In the genomic region with DNA sequence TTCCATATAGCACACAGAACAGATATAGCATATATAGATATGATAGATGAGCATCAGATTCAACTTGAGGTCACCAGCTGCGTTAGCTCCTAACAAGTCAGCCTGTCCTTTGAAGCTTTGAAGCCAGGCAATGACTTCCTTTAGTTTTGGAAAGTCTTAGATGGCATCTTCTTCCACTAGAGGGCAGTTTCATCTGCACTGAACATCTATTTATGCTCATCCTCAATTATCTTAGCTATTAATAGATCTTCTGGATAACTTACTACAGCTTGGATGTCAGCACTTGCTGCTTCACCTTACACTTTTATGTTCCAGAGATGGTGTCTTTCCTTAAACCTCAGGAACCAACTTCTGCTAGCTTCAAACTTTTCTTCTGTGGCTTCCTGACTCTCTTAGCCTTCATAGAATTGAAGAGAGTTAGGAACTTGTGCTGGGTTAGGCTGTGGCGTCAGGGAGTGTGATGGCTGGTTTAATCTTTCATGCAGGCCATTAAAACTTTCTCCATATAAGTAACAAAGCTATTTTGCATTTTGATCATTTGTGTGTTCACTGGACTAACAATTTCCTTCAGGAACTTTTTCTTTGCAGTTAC, we compare ENCODE assay signal across 8 cellular contexts.
A peak's percentile ranks its signal among the peaks of the same experiment; 100 is the strongest.
DNase-seq lines count a peak whose midpoint lies in the region; ATAC-seq lines count a peak whose summit lies in the region.

No MANE protein-coding gene starts in this region.

- no peak overlapping the region for H3K4me3 Mint-ChIP-seq in T-helper 2 cell treated with Interferon-gamma antibody and Interleukin-4, amounts not matched to agents 5 μg/mL and 100 μg/mL, for 36 hours

- H3K4me1 Mint-ChIP-seq in T-helper 2 cell treated with Interferon-gamma antibody and Interleukin-4, amounts not matched to agents 5 μg/mL and 100 μg/mL, for 36 hours (ENCODE audit: low read depth): no peaks in the 10 kb centered on the region

- DNase-seq in A172 (ENCODE audit: low spot score): peak; percentile 51
- DNase-seq in SK-N-DZ (ENCODE audit: low spot score): peak; percentile 1
- peak; percentile 3 for DNase-seq in globus pallidus (ENCODE audit: low spot score)
- no peak for DNase-seq in T-helper 2 cell treated with Interferon-gamma antibody and Interleukin-4, amounts not matched to agents 5 μg/mL and 100 μg/mL, for 36 hours (ENCODE audit: low spot score)
- DNase-seq in COLO668 (lab: John Stamatoyannopoulos, UW; ENCODE audit: unreplicated experiment): no peak

- H3K36me3 Mint-ChIP-seq in T-helper 2 cell treated with Interferon-gamma antibody and Interleukin-4, amounts not matched to agents 5 μg/mL and 100 μg/mL, for 36 hours (ENCODE audit: low read depth): no peaks in the 10 kb centered on the region

- ATAC-seq in GM18502 (IDR thresholded peaks at IDR 0.05; ENCODE audit: poor library complexity, unreplicated experiment): peak; percentile 51
- ATAC-seq in HG03175 (IDR thresholded peaks at IDR 0.05; ENCODE audit: unreplicated experiment): no peak
- no peak for ATAC-seq in HG03460 (IDR thresholded peaks at IDR 0.05; ENCODE audit: unreplicated experiment)

- H3K27me3 Mint-ChIP-seq in T-helper 2 cell treated with Interferon-gamma antibody and Interleukin-4, amounts not matched to agents 5 μg/mL and 100 μg/mL, for 36 hours (ENCODE audit: low read depth): no peaks in the 10 kb centered on the region

- H3K9me3 Mint-ChIP-seq in T-helper 2 cell treated with Interferon-gamma antibody and Interleukin-4, amounts not matched to agents 5 μg/mL and 100 μg/mL, for 36 hours: peaks cover 7% of the 10 kb centered on the region

- H3K27ac Mint-ChIP-seq in T-helper 2 cell treated with Interferon-gamma antibody and Interleukin-4, amounts not matched to agents 5 μg/mL and 100 μg/mL, for 36 hours: no peak overlapping the region

Comparison
In these comparisons a context has a peak if more than half of its experiments do, and no peak if none do; other contexts are left out.
1. DNase-seq: peak in A172 (single experiment), SK-N-DZ (single experiment) and globus pallidus (single experiment); none in T-helper 2 cell treated with Interferon-gamma antibody and Interleukin-4, amounts not matched to agents 5 μg/mL and 100 μg/mL, for 36 hours (single experiment) and COLO668 (single experiment).